ENCODE assay signal across 10 cellular contexts in the genomic region with DNA sequence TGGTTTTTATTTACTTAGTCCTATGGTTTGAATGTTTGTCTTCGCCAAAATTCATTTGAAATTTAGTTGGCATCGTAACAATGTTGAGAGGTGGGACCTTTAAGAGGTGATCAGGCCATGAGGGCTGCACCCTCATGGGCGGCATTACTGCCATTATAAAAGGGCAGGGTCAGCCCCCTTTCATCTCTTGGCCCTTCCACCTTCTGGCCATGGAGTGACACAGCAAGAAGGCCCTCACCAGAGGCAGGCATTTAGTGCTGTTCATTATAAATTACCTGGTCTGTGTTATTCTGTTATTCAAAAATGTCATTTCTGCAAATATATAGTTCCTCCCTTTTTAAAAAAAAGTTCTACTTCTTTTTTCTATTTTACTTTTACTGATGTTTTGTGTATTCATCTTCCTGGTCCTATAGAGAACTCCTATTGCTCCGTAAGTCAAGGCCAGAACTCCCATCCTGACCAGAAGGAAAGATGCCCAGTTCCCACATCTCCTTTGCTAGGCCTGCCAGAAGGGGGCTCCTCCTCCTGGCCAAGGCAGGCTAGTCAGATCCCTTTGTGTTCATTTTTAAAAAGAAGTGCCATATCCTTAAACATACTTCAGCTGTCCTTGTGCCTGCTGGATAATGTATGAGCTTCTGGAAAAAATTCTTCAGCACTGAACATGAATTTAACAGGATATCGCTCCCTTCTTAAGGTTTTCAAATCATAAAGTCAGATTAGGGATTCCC. TPM values are rescaled to one million over a fixed set of nuclear protein-coding genes. Genes with fewer than 3 reads are reported as not detected.
A peak's percentile ranks its signal among the peaks of the same experiment; 100 is the strongest.
DNase-seq lines count a peak whose midpoint lies in the region; ATAC-seq, FAIRE-seq and TF ChIP-seq lines count a peak whose summit lies in the region.
"Had no signal": no experiment of that assay in that cellular context is flagged by ENCODE, and none has a peak within 500 bp of the region (broad histone marks: within the 10 kb centered on the region; RNA-seq: fewer than 3 reads in every experiment).

No MANE protein-coding gene starts in this region.

- TF ChIP-seq RAD21 in IMR-90 (IDR thresholded peaks at IDR 0.05; ENCODE audit: low read length): peak; percentile 46
- TF ChIP-seq RAD21 in liver (IDR thresholded peaks at IDR 0.05): peak; percentile 29 to 58

- ATAC-seq in IMR-90 (ENCODE audit: low read depth) (peak; percentile 85), GM18502 (IDR thresholded peaks at IDR 0.05; ENCODE audit: poor library complexity, unreplicated experiment) (no peak), GM19397 (IDR thresholded peaks at IDR 0.05; ENCODE audit: unreplicated experiment) (no peak)
- no peak for ATAC-seq in activated CD8-positive, alpha-beta T cell treated with anti-CD3 and anti-CD28 coated beads for 36 hours

- FAIRE-seq in astrocyte (lab: Jason Lieb, UNC): no peak

- no peak overlapping the region for H2AFZ ChIP-seq in IMR-90 (replicated peaks; ENCODE audit: low read length, poor library complexity)
- H2AFZ ChIP-seq in astrocyte (ENCODE audit: low read depth, low read length): no peak overlapping the region

- H3K36me3 Mint-ChIP-seq in astrocyte (ENCODE audit: low read depth, unreplicated experiment): no peaks in the 10 kb centered on the region
- no peaks in the 10 kb centered on the region for H3K36me3 Mint-ChIP-seq in activated CD8-positive, alpha-beta T cell treated with anti-CD3 and anti-CD28 coated beads for 36 hours (ENCODE audit: low read depth)

- H3K9ac ChIP-seq in IMR-90 (ENCODE audit: low read depth, low read length) (no peak overlapping the region), astrocyte (ENCODE audit: low read length) (no peak overlapping the region), liver (ENCODE audit: low read depth in 1 of 2, low read length in 2 of 2) (no peak overlapping the region)

- H2AK9ac ChIP-seq in IMR-90 (replicated peaks; ENCODE audit: low read depth, low read length, poor library complexity): no peak overlapping the region

- H3K4me2 ChIP-seq in IMR-90 (ENCODE audit: low read depth, low read length) (no peak overlapping the region), astrocyte (ENCODE audit: low read length) (no peak overlapping the region)

- dilution Hi-C loops in IMR-90 (cut with HindIII; ENCODE audit: low sequenced_read_pairs, unreplicated experiment): no loop called here

- H3K79me2 ChIP-seq in astrocyte (ENCODE audit: insufficient read depth, low read length): no peaks in the 10 kb centered on the region

- H3K4me3 ChIP-seq in IMR-90 (ENCODE audit: insufficient read depth, low read depth, low read length): no peak overlapping the region
- H3K4me3 ChIP-seq in astrocyte (ENCODE audit: insufficient read depth, low read depth, low read length): no peak overlapping the region
- no peak overlapping the region for H3K4me3 ChIP-seq in liver (ENCODE audit: low read depth in 1 of 3, low read length in 3 of 3)

- H4K8ac ChIP-seq in IMR-90 (ENCODE audit: low read depth in 2 of 2, low read length in 2 of 2): no peak overlapping the region

- H2BK15ac ChIP-seq in IMR-90 (ENCODE audit: low read depth, low read length): no peak overlapping the region

- WGBS in IMR-90 (ENCODE audit: extremely low coverage in 2 of 2, insufficient read length in 1 of 2), 2 experiments: no CpG with 5 or more reads among the region's 5 CpGs
- WGBS in liver: 89% methylated on average over 5 of the region's 5 CpGs

- intact Hi-C loops in IMR-90 (cut with micrococcal nuclease): loop anchor here (5.0 kb wide), 1 partner anchor 116 kb away; no protein-coding TSS in a partner anchor
- intact Hi-C loops in activated CD8-positive, alpha-beta T cell treated with anti-CD3 and anti-CD28 coated beads for 36 hours (cut with micrococcal nuclease): no loop called here

- H2AK5ac ChIP-seq in IMR-90 (ENCODE audit: low read depth, low read length): no peak overlapping the region

- H3K56ac ChIP-seq in IMR-90 (ENCODE audit: extremely low read depth, insufficient read depth, low read length): no peak overlapping the region

- no peak for TF ChIP-seq POLR2A in IMR-90 (IDR thresholded peaks at IDR 0.05; ENCODE audit: low read depth, low read length)

- H3K27me3 ChIP-seq in IMR-90 (ENCODE audit: control insufficient read depth, insufficient read depth, low read length): peaks cover 5% of the 10 kb centered on the region; the same call in 1 of the 2 replicates
- peaks cover 12% of the 10 kb centered on the region for H3K27me3 ChIP-seq in astrocyte (ENCODE audit: insufficient read depth, low read length)
- H3K27me3 ChIP-seq in liver (ENCODE audit: control insufficient read depth in 4 of 4, insufficient read depth in 4 of 4, low read length in 3 of 4): no peaks in the 10 kb centered on the region

- no peak overlapping the region; the same call in 1 of the 2 replicates for H3K4ac ChIP-seq in IMR-90 (ENCODE audit: low read depth, low read length)

- no peak overlapping the region for H2BK20ac ChIP-seq in IMR-90 (ENCODE audit: low read depth, low read length)

- H2BK5ac ChIP-seq in IMR-90 (ENCODE audit: low read depth, low read length, poor library complexity, severe bottlenecking): no peak overlapping the region

- no peak overlapping the region for H3K18ac ChIP-seq in IMR-90 (ENCODE audit: low read depth, low read length)

- peaks cover 3% of the 10 kb centered on the region for H3K4me1 Mint-ChIP-seq in astrocyte (ENCODE audit: low read depth, unreplicated experiment)
- peaks cover 24% of the 10 kb centered on the region for H3K4me1 Mint-ChIP-seq in activated CD8-positive, alpha-beta T cell treated with anti-CD3 and anti-CD28 coated beads for 36 hours (ENCODE audit: low read depth)

- TF ChIP-seq CTCF in C4-2B (conservative IDR thresholded peaks at IDR 0.05) (peak; percentile 51), IMR-90 (conservative IDR thresholded peaks at IDR 0.05; ENCODE audit: low read depth, low read length) (peak; percentile 55), astrocyte (IDR thresholded peaks at IDR 0.05; ENCODE audit: insufficient read depth, low read depth, low read length) (peak; percentile 33), liver (IDR thresholded peaks at IDR 0.05; ENCODE audit: low read depth, low read length, missing input control) (no peak)
- no peak for TF ChIP-seq CTCF in activated CD8-positive, alpha-beta T cell treated with anti-CD3 and anti-CD28 coated beads for 36 hours (IDR thresholded peaks at IDR 0.05)

- H4K20me1 ChIP-seq in IMR-90 (ENCODE audit: insufficient read depth, low read length) (no peaks in the 10 kb centered on the region), astrocyte (ENCODE audit: insufficient read depth, low read length) (no peaks in the 10 kb centered on the region)

- no peak overlapping the region for H3K27ac ChIP-seq in C4-2B
- H3K27ac ChIP-seq in IMR-90 (ENCODE audit: insufficient read depth, low read length): no peak overlapping the region
- H3K27ac ChIP-seq in astrocyte (ENCODE audit: low read depth, low read length): no peak overlapping the region
- H3K27ac ChIP-seq in liver (ENCODE audit: low read depth in 1 of 2, low read length in 2 of 2): no peak overlapping the region

- H3K9me3 Mint-ChIP-seq in astrocyte (ENCODE audit: unreplicated experiment): peaks cover 1% of the 10 kb centered on the region
- H3K9me3 Mint-ChIP-seq in activated CD8-positive, alpha-beta T cell treated with anti-CD3 and anti-CD28 coated beads for 36 hours: no peaks in the 10 kb centered on the region

- H3K4me3 Mint-ChIP-seq in astrocyte (ENCODE audit: unreplicated experiment): no peak overlapping the region
- H3K4me3 Mint-ChIP-seq in activated CD8-positive, alpha-beta T cell treated with anti-CD3 and anti-CD28 coated beads for 36 hours: no peak overlapping the region

- POLR2A ChIA-PET in IMR-90 (lab: Charles Lee; ENCODE audit: unreplicated experiment): no interaction called here
- POLR2A ChIA-PET in activated CD8-positive, alpha-beta T cell treated with anti-CD3 and anti-CD28 coated beads for 36 hours (lab: Charles Lee): no interaction called here

- H3K9me3 ChIP-seq in IMR-90 (ENCODE audit: control insufficient read depth, insufficient read depth, low read length): no peaks in the 10 kb centered on the region
- H3K9me3 ChIP-seq in astrocyte (ENCODE audit: insufficient read depth, low read depth, low read length): no peaks in the 10 kb centered on the region
- H3K9me3 ChIP-seq in liver (ENCODE audit: control insufficient read depth in 4 of 4, low read length in 3 of 4): no peaks in the 10 kb centered on the region

- peak; percentile 45 for DNase-seq in IMR-90
- no peak for DNase-seq in astrocyte (ENCODE audit: low read depth)
- no peak for DNase-seq in effector CD8-positive, alpha-beta T cell (lab: John Stamatoyannopoulos, UW)
- no peak for DNase-seq in activated CD8-positive, alpha-beta T cell treated with anti-CD3 and anti-CD28 coated beads for 36 hours
- DNase-seq: activated CD4-positive, alpha-beta T cell treated with anti-CD3 and anti-CD28 coated beads, Interleukin-2, amount 50 U/mL, for 4 hours; NCI-H1694 treated with DMSO at 0.1 percent for 48 hours had no signal

- H3K4me1 ChIP-seq in IMR-90 (ENCODE audit: control insufficient read depth, insufficient read depth, low read length) (no peaks in the 10 kb centered on the region), astrocyte (ENCODE audit: insufficient read depth, low read length) (peaks cover under 1% of the 10 kb centered on the region), liver (ENCODE audit: control insufficient read depth in 4 of 4, insufficient read depth in 4 of 4, low read length in 3 of 4) (peaks cover 3 to 27% (median 20%) of the 10 kb centered on the region in 4 donors)

- no peak overlapping the region for H4K91ac ChIP-seq in IMR-90 (ENCODE audit: insufficient read depth, low read depth, low read length)

- peaks cover 8% of the 10 kb centered on the region for H3K27me3 Mint-ChIP-seq in astrocyte (ENCODE audit: low read depth, unreplicated experiment)
- H3K27me3 Mint-ChIP-seq in activated CD8-positive, alpha-beta T cell treated with anti-CD3 and anti-CD28 coated beads for 36 hours: no peaks in the 10 kb centered on the region

- in situ Hi-C loops in IMR-90 (cut with MboI; ENCODE audit: low sequenced_read_pairs): no loop called here

- H3K79me1 ChIP-seq in IMR-90 (ENCODE audit: low read depth in 1 of 2, low read length in 2 of 2): no peaks in the 10 kb centered on the region

- H3K23ac ChIP-seq in IMR-90 (ENCODE audit: low read depth, low read length): no peak overlapping the region

- H3K36me3 ChIP-seq in IMR-90 (ENCODE audit: control insufficient read depth, insufficient read depth, low read length): no peaks in the 10 kb centered on the region
- no peaks in the 10 kb centered on the region for H3K36me3 ChIP-seq in astrocyte (ENCODE audit: insufficient read depth, low read length)
- H3K36me3 ChIP-seq in liver (ENCODE audit: control insufficient read depth in 4 of 4, insufficient read depth in 3 of 4, low read depth in 1 of 4, low read length in 3 of 4): no peaks in the 10 kb centered on the region

- H3K27ac Mint-ChIP-seq in astrocyte (ENCODE audit: unreplicated experiment): no peak overlapping the region
- no peak overlapping the region for H3K27ac Mint-ChIP-seq in activated CD8-positive, alpha-beta T cell treated with anti-CD3 and anti-CD28 coated beads for 36 hours

- CTCF ChIA-PET in IMR-90 (lab: Yijun Ruan, JAX): no interaction called here
- CTCF ChIA-PET in activated CD8-positive, alpha-beta T cell treated with anti-CD3 and anti-CD28 coated beads for 36 hours (lab: Charles Lee): interaction anchor here (1.8 kb wide), 1 partner anchor 24 kb away, joined by 5 read pairs; no protein-coding TSS in a partner anchor

- BruUV-seq in IMR-90 (replicated peaks; lab: Mats Ljungman, UMichigan): no TSS peak

- no peak overlapping the region for H3K14ac ChIP-seq in IMR-90 (replicated peaks; ENCODE audit: low read depth, low read length)

- no peak overlapping the region for H2BK120ac ChIP-seq in IMR-90 (ENCODE audit: low read depth, low read length)

- H3K9me1 ChIP-seq in IMR-90 (ENCODE audit: insufficient read depth, low read length): no peaks in the 10 kb centered on the region

- H4K5ac ChIP-seq in IMR-90 (ENCODE audit: low read depth, low read length): no peak overlapping the region

RNA-seq across cellular contexts. Expression of a gene that starts 10.0 kb away (rescaled TPM):
- total RNA-seq in IMR-90 (2012; rRNA removed): 21.3 and 37.5 TPM in 2 replicates
- 18.2 and 24.9 TPM in 2 replicates for polyA plus RNA-seq in IMR-90 (2012; rRNA removed)
- polyA plus RNA-seq in IMR-90 (2012; cell fraction: cytosol; rRNA removed): 5.2 and 5.4 TPM in 2 replicates
- polyA plus RNA-seq in IMR-90 (2012; cell fraction: nucleus; rRNA removed; ENCODE audit: low replicate concordance): 9.9 and 32.7 TPM in 2 replicates
- total RNA-seq in astrocyte: 35.0 and 42.6 TPM in 2 replicates
- 100 to 1,000 TPM in 1 of 2 donors, 10 to 100 TPM in 1; 28.9 to 201 TPM for total RNA-seq in liver
- 10 to 100 TPM; 14.3 to 16.2 TPM for polyA plus RNA-seq in liver
- 100 to 1,000 TPM; 145 to 156 TPM for total RNA-seq in activated CD8-positive, alpha-beta T cell treated with anti-CD3 and anti-CD28 coated beads for 36 hours

Comparison
In these comparisons a context has a peak if more than half of its experiments do, and no peak if none do; other contexts are left out.
1. CTCF ChIP-seq: peak in C4-2B (single experiment), IMR-90 (single experiment) and astrocyte (single experiment); none in liver (single experiment) and activated CD8-positive, alpha-beta T cell treated with anti-CD3 and anti-CD28 coated beads for 36 hours (single experiment).